ENCODE assay signal across 28 cellular contexts in the genomic region with DNA sequence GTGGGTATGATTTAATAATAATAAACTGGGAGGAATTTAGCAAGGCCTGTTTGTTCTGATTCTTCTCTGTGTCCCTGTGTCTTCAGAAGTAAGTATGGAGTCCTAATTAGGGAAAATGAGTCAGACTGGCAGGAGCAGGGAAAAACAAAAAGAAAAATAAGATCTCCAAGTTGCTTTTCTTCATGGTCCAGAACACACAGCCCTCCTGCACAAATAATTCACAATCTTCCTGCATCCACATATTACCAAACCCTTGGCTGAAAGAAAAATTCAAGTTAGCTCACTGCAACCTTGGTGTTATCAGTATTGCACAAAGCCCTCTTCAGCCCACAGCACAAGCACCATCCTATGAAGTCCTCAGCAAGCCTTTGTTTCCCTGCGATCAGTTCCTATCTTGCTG.
DNase-seq lines count a peak whose midpoint lies in the region; ATAC-seq, FAIRE-seq and TF ChIP-seq lines count a peak whose summit lies in the region.
"Had no signal": no experiment of that assay in that cellular context is flagged by ENCODE, and none has a peak within 500 bp of the region (broad histone marks: within the 10 kb centered on the region; RNA-seq: fewer than 3 reads in every experiment).

No MANE protein-coding gene starts in this region.

- H3K14ac ChIP-seq in H9 (ENCODE audit: insufficient read depth, low read length) (no peak overlapping the region), H1 (ENCODE audit: insufficient read length) (no peak overlapping the region), trophoblast cell (ENCODE audit: low read length) (no peak overlapping the region)

- H3K56ac ChIP-seq in H9 (ENCODE audit: insufficient read length, low read depth, low read length), result no peak overlapping the region
- H3K56ac ChIP-seq in H1 (replicated peaks; ENCODE audit: insufficient read length, low read depth, low read length), result no peak overlapping the region

- H3K36me3 ChIP-seq in H1 (ENCODE audit: control insufficient read depth in 2 of 4, insufficient read depth in 4 of 4, low read length in 3 of 4) (peaks cover 0 to 3% (median 0%) of the 10 kb centered on the region in 4 experiments; a peak in 2 of 8 replicates), trophoblast cell (ENCODE audit: control insufficient read depth in 1 of 2, insufficient read depth in 2 of 2, low read length in 2 of 2) (no peaks in the 10 kb centered on the region), GM23338 (ENCODE audit: insufficient read depth) (no peaks in the 10 kb centered on the region)
- H3K36me3 ChIP-seq: BLaER1 had no signal

- no peak for TF ChIP-seq RAD21 in H1 (IDR thresholded peaks at IDR 0.05 in 1 of 2, conservative IDR thresholded peaks at IDR 0.05 in 1 of 2; ENCODE audit: low read depth in 2 of 2, low read length in 2 of 2)

- no peak overlapping the region for H4K91ac ChIP-seq in H9 (ENCODE audit: insufficient read length, low read depth, low read length)
- H4K91ac ChIP-seq in H1 (replicated peaks; ENCODE audit: insufficient read length, low read length), result peak overlapping the region; percentile 35
- no peak overlapping the region for H4K91ac ChIP-seq in trophoblast cell (ENCODE audit: low read depth, low read length)

- H3K79me1 ChIP-seq in H9 (ENCODE audit: insufficient read depth, low read depth, low read length, poor library complexity, severe bottlenecking) (no peaks in the 10 kb centered on the region), H1 (ENCODE audit: low read depth, low read length) (no peaks in the 10 kb centered on the region), trophoblast cell (ENCODE audit: low read length) (no peaks in the 10 kb centered on the region)

- DNase-seq in H9 (no peak), H1 (ENCODE audit: low read depth in 1 of 2, low spot score in 2 of 2) (no peak), kidney glomerular epithelial cell (lab: John Stamatoyannopoulos, UW) (peak; percentile 33), trophoblast cell (peak; percentile 10 to 77), HuH-7.5 (ENCODE audit: low spot score) (no peak), GM23338 (ENCODE audit: low spot score) (no peak), SHP77 treated with DMSO at 0.1 percent for 48 hours (lab: John Stamatoyannopoulos, UW) (no peak)
- DNase-seq in stimulated activated CD8-positive, alpha-beta memory T cell treated with anti-CD3 and anti-CD28 coated beads, Interleukin-4, amount 100 ng/mL, for 48 hours, result no peak
- DNase-seq: AML-193; C1 segment of cervical spinal cord; CD4-positive, alpha-beta memory T cell; CD4-positive, CD25-positive, alpha-beta regulatory T cell; CD8-positive, alpha-beta memory T cell; COR-L47; DMS 273 treated with DMSO at 0.1 percent for 48 hours; DMS153; DMS79; DND-41; EL; GDM1 had no signal

- H3K9me3 ChIP-seq in H9 (ENCODE audit: control insufficient read depth, low read depth, low read length) (no peaks in the 10 kb centered on the region), H1 (ENCODE audit: insufficient read depth in 2 of 2, low read depth in 1 of 2, low read length in 1 of 2) (peaks cover 7 to 8% of the 10 kb centered on the region in 2 experiments), trophoblast cell (ENCODE audit: insufficient read depth, low read depth, low read length) (peaks cover 3% of the 10 kb centered on the region)
- H3K9me3 ChIP-seq: A549, BLaER1 had no signal

- TF ChIP-seq EP300 in H1 (IDR thresholded peaks at IDR 0.05; ENCODE audit: borderline replicate concordance in 1 of 2, low read depth in 2 of 2, low read length in 2 of 2), result no peak

- H3K4me1 Mint-ChIP-seq in H9, result peaks cover 36 to 46% of the 10 kb centered on the region in 2 experiments
- peaks cover 39% of the 10 kb centered on the region for H3K4me1 Mint-ChIP-seq in GM23338
- H3K4me1 Mint-ChIP-seq: B cell; CD14-positive monocyte; CD4-positive, alpha-beta memory T cell; CD4-positive, CD25-positive, alpha-beta regulatory T cell; CD8-positive, alpha-beta memory T cell had no signal

- H3K4me2 ChIP-seq in H9 (ENCODE audit: insufficient read depth, insufficient read length, low read length) (no peak overlapping the region), H1 (ENCODE audit: insufficient read depth in 1 of 2, low read depth in 2 of 2, low read length in 2 of 2) (no peak overlapping the region), trophoblast cell (ENCODE audit: low read length) (no peak overlapping the region), GM23338 (no peak overlapping the region)
- H3K4me2 ChIP-seq: A549, BLaER1 had no signal

- H4K20me1 ChIP-seq in H9 (ENCODE audit: control insufficient read depth, insufficient read depth, insufficient read length) (no peaks in the 10 kb centered on the region), H1 (replicated peaks in 1 of 2; ENCODE audit: control insufficient read depth in 1 of 2, insufficient read depth in 2 of 2, low read length in 2 of 2) (no peaks in the 10 kb centered on the region), GM23338 (replicated peaks; ENCODE audit: insufficient read depth) (no peaks in the 10 kb centered on the region)
- H4K20me1 ChIP-seq: BLaER1 had no signal

- no peak overlapping the region for H4K12ac ChIP-seq in trophoblast cell (ENCODE audit: low read depth, low read length)

- peaks cover 9% of the 10 kb centered on the region; the same call in 1 of the 2 replicates for H3K9me2 ChIP-seq in GM23338 (ENCODE audit: insufficient read depth)

- no peak for ATAC-seq in GM23338
- ATAC-seq: A549, GM12878 had no signal

- no peak overlapping the region for H3K4ac ChIP-seq in H9 (ENCODE audit: low read depth, low read length)
- no peak overlapping the region for H3K4ac ChIP-seq in H1 (replicated peaks; ENCODE audit: insufficient read length, low read depth, low read length)
- no peak overlapping the region for H3K4ac ChIP-seq in trophoblast cell (ENCODE audit: low read depth, low read length)

- H2BK12ac ChIP-seq in H9 (ENCODE audit: insufficient read length, low read depth, low read length), result peak overlapping the region; percentile 62
- no peak overlapping the region; the same call in 1 of the 2 replicates for H2BK12ac ChIP-seq in H1 (ENCODE audit: low read depth, low read length)
- H2BK12ac ChIP-seq in trophoblast cell (ENCODE audit: low read length), result no peak overlapping the region

- H3K27me3 ChIP-seq in H9 (ENCODE audit: insufficient read depth, low read length) (no peaks in the 10 kb centered on the region), H1 (replicated peaks in 1 of 4; ENCODE audit: control insufficient read depth in 3 of 4, extremely low read depth in 1 of 4, insufficient read depth in 3 of 4, low read length in 3 of 4) (no peaks in the 10 kb centered on the region), trophoblast cell (ENCODE audit: insufficient read depth, low read length) (no peaks in the 10 kb centered on the region), GM23338 (ENCODE audit: insufficient read depth) (no peaks in the 10 kb centered on the region)
- H3K27me3 ChIP-seq: BLaER1 had no signal

- CTCF ChIA-PET in H1 (lab: Charles Lee; ENCODE audit: partially characterized antibody), result interaction anchor here (0.7 to 1.8 kb wide), 3 partner anchors 10 to 129 kb away, joined by 3 to 4 read pairs (median 4); no protein-coding TSS in a partner anchor

- H2AFZ ChIP-seq in H9 (ENCODE audit: low read length), result no peak overlapping the region
- no peak overlapping the region for H2AFZ ChIP-seq in H1 (ENCODE audit: low read length)
- H2AFZ ChIP-seq in trophoblast cell (ENCODE audit: insufficient read depth, low read length, poor library complexity), result no peak overlapping the region
- no peak overlapping the region for H2AFZ ChIP-seq in GM23338

- no peak overlapping the region for H2BK15ac ChIP-seq in H9 (ENCODE audit: low read depth, low read length)
- H2BK15ac ChIP-seq in H1 (ENCODE audit: low read length), result no peak overlapping the region; the same call in 1 of the 2 replicates

- H2BK120ac ChIP-seq in H9 (ENCODE audit: low read depth, low read length, poor library complexity, severe bottlenecking), result no peak overlapping the region
- no peak overlapping the region for H2BK120ac ChIP-seq in H1 (replicated peaks; ENCODE audit: low read depth, low read length)
- no peak overlapping the region for H2BK120ac ChIP-seq in trophoblast cell (ENCODE audit: insufficient read depth, low read length, poor library complexity)

- H2AK5ac ChIP-seq in H9 (ENCODE audit: insufficient read length, low read length) (peak overlapping the region; percentile 93), H1 (ENCODE audit: low read depth, low read length) (no peak overlapping the region), trophoblast cell (ENCODE audit: low read length) (no peak overlapping the region)

- H3K36me3 Mint-ChIP-seq in H9 (ENCODE audit: insufficient read depth in 1 of 3, low read depth in 3 of 3), result peaks cover 25 to 37% (median 27%) of the 10 kb centered on the region in 3 experiments
- H3K36me3 Mint-ChIP-seq in GM23338 (ENCODE audit: low read depth), result peaks cover 43% of the 10 kb centered on the region
- H3K36me3 Mint-ChIP-seq: CD14-positive monocyte; CD4-positive, alpha-beta memory T cell; CD4-positive, CD25-positive, alpha-beta regulatory T cell; CD8-positive, alpha-beta memory T cell had no signal

- no peak overlapping the region for H3K27ac ChIP-seq in H9 (ENCODE audit: insufficient read length, low read depth, low read length)
- H3K27ac ChIP-seq in H1 (ENCODE audit: low read depth, low read length), result no peak overlapping the region
- no peak overlapping the region for H3K27ac ChIP-seq in trophoblast cell (ENCODE audit: low read depth, low read length)
- no peak overlapping the region for H3K27ac ChIP-seq in GM23338 (ENCODE audit: low read depth)
- H3K27ac ChIP-seq: 22Rv1, A549, BLaER1 had no signal

- H3K9ac ChIP-seq in H9 (ENCODE audit: extremely low read depth, insufficient read length, low read length) (no peak overlapping the region), H1 (replicated peaks in 1 of 4; ENCODE audit: extremely low read depth in 1 of 4, low read depth in 3 of 4, low read length in 3 of 4) (no peak overlapping the region), trophoblast cell (ENCODE audit: low read length) (no peak overlapping the region)
- H3K9ac ChIP-seq: BLaER1 had no signal

- no peak overlapping the region for H3T11ph ChIP-seq in H9 (ENCODE audit: low read length)

- 0 out of 2 replicates have a peak, but pooled peaks cover 4% of the 10 kb centered on the region for H3F3A ChIP-seq in GM23338 (replicated peaks; ENCODE audit: low read depth)

- H2BK5ac ChIP-seq in H9 (ENCODE audit: insufficient read length, low read length) (no peak overlapping the region), H1 (ENCODE audit: low read depth, low read length) (peak overlapping the region; percentile 35; the same call in 1 of the 2 replicates), trophoblast cell (ENCODE audit: low read depth, low read length, poor library complexity) (no peak overlapping the region)

- H3K18ac ChIP-seq in H9 (ENCODE audit: insufficient read length, low read depth, low read length) (no peak overlapping the region), H1 (ENCODE audit: extremely low read depth, low read length) (peak overlapping the region; percentile 25; the same call in 1 of the 2 replicates), trophoblast cell (ENCODE audit: low read length) (no peak overlapping the region)

- WGBS in H9 (ENCODE audit: extremely low coverage, insufficient read length, low lambda C conversion rate), result no CpG with 5 or more reads among the region's 1 CpG
- 73% methylated on average over 1 of the region's 1 CpG; no CpG with 5 or more reads in 1 of the 2 experiments for WGBS in H1 (ENCODE audit: extremely low coverage in 1 of 2, insufficient coverage in 1 of 2, insufficient read length in 1 of 2, insufficient replicate concordance in 2 of 2, low coverage in 1 of 2, low lambda C conversion rate in 2 of 2, missing lambda C conversion rate in 1 of 2), 2 experiments
- no CpG with 5 or more reads among the region's 1 CpG for WGBS in trophoblast cell (ENCODE audit: extremely low coverage, insufficient coverage, insufficient read length)

- H3K9me3 Mint-ChIP-seq in H9 (peaks cover 26 to 31% of the 10 kb centered on the region in 2 experiments), GM23338 (peaks cover 34% of the 10 kb centered on the region)
- H3K9me3 Mint-ChIP-seq: CD4-positive, alpha-beta memory T cell; CD4-positive, CD25-positive, alpha-beta regulatory T cell; CD8-positive, alpha-beta memory T cell had no signal

- TF ChIP-seq CTCF in H9 (conservative IDR thresholded peaks at IDR 0.05) (no peak), H1 (IDR thresholded peaks at IDR 0.05; ENCODE audit: control extremely low read depth in 1 of 3, insufficient read depth in 1 of 3, low read depth in 1 of 3, low read length in 3 of 3) (no peak), GM23338 (conservative IDR thresholded peaks at IDR 0.05; ENCODE audit: low read depth in 2 of 2) (no peak)

- H3K4me3 Mint-ChIP-seq in H9 (no peak overlapping the region), GM23338 (no peak overlapping the region)
- H3K4me3 Mint-ChIP-seq: B cell; CD14-positive monocyte; CD4-positive, alpha-beta memory T cell; CD4-positive, CD25-positive, alpha-beta regulatory T cell; CD8-positive, alpha-beta memory T cell had no signal

- no peak overlapping the region for H3K4me3 ChIP-seq in H1 (ENCODE audit: extremely low read depth in 1 of 4, insufficient read depth in 2 of 4, low read depth in 3 of 4, low read length in 4 of 4)
- no peak overlapping the region for H3K4me3 ChIP-seq in trophoblast cell (ENCODE audit: low read depth, low read length)
- H3K4me3 ChIP-seq in GM23338, result no peak overlapping the region
- H3K4me3 ChIP-seq: A549, BLaER1, GM12878 had no signal

- H3K27ac Mint-ChIP-seq in H9 (0 out of 7 replicates have a peak overlapping the region, but pooled peaks of 1 of the 3 experiments have one; percentile 63), GM23338 (no peak overlapping the region)
- H3K27ac Mint-ChIP-seq: B cell; CD14-positive monocyte; CD4-positive, alpha-beta memory T cell; CD4-positive, CD25-positive, alpha-beta regulatory T cell; CD8-positive, alpha-beta memory T cell had no signal

- no peak for FAIRE-seq in H1 (lab: Jason Lieb, UNC)
- FAIRE-seq: A549, GM12878, GM12892, GM18507 had no signal

- peaks cover 6% of the 10 kb centered on the region for H3K4me1 ChIP-seq in H9 (ENCODE audit: insufficient read depth, low read length)
- H3K4me1 ChIP-seq in H1 (replicated peaks in 1 of 4; ENCODE audit: control insufficient read depth in 3 of 4, insufficient read depth in 4 of 4, low read length in 3 of 4), result peaks cover 0 to 14% (median 3%) of the 10 kb centered on the region in 4 experiments; a peak in 5 of 7 replicates
- peaks cover 0 to 2% of the 10 kb centered on the region in 2 experiments for H3K4me1 ChIP-seq in trophoblast cell (ENCODE audit: control insufficient read depth in 1 of 2, insufficient read depth in 2 of 2, low read length in 2 of 2)
- H3K4me1 ChIP-seq in GM23338 (ENCODE audit: insufficient read depth), result peaks cover 29% of the 10 kb centered on the region
- H3K4me1 ChIP-seq: A549, BLaER1 had no signal

- no peak overlapping the region for H2BK20ac ChIP-seq in H9 (ENCODE audit: low read depth, low read length, poor library complexity, severe bottlenecking)
- H2BK20ac ChIP-seq in H1 (ENCODE audit: low read length), result peak overlapping the region; percentile 96; the same call in 1 of the 2 replicates

- H3K23ac ChIP-seq in H9 (ENCODE audit: insufficient read length, low read depth, low read length) (no peak overlapping the region), H1 (ENCODE audit: insufficient read length) (no peak overlapping the region), trophoblast cell (ENCODE audit: low read length) (no peak overlapping the region)

- H3K23me2 ChIP-seq in H9 (ENCODE audit: insufficient read length, low read depth, low read length, poor library complexity, severe bottlenecking) (no peaks in the 10 kb centered on the region), H1 (ENCODE audit: low read depth, low read length) (no peaks in the 10 kb centered on the region)

- no peaks in the 10 kb centered on the region for H3K27me3 Mint-ChIP-seq in H9 (ENCODE audit: low read depth)
- peaks cover 12% of the 10 kb centered on the region for H3K27me3 Mint-ChIP-seq in GM23338 (ENCODE audit: insufficient read depth, low read depth, poor library complexity)
- H3K27me3 Mint-ChIP-seq: B cell; CD4-positive, CD25-positive, alpha-beta regulatory T cell had no signal

- H3K79me2 ChIP-seq in H9 (ENCODE audit: insufficient read depth, low read length), result no peaks in the 10 kb centered on the region
- H3K79me2 ChIP-seq in H1 (ENCODE audit: control insufficient read depth in 1 of 2, insufficient read depth in 2 of 2, low read length in 2 of 2), result no peaks in the 10 kb centered on the region
- no peaks in the 10 kb centered on the region for H3K79me2 ChIP-seq in trophoblast cell (ENCODE audit: control insufficient read depth, insufficient read depth, low read length, poor library complexity)
- H3K79me2 ChIP-seq in GM23338 (replicated peaks; ENCODE audit: insufficient read depth), result no peaks in the 10 kb centered on the region

- no peak overlapping the region for H4K8ac ChIP-seq in H9 (replicated peaks; ENCODE audit: insufficient read length, low read depth, low read length)
- no peak overlapping the region for H4K8ac ChIP-seq in H1 (ENCODE audit: extremely low read depth, insufficient read depth, low read length)
- H4K8ac ChIP-seq in trophoblast cell (ENCODE audit: low read depth, low read length), result no peak overlapping the region

- TF ChIP-seq POLR2A in H1 (IDR thresholded peaks at IDR 0.05; ENCODE audit: control extremely low read depth in 1 of 2, low read depth in 2 of 2, low read length in 2 of 2), result no peak

- H4K5ac ChIP-seq in H9 (ENCODE audit: insufficient read length, low read depth, low read length) (no peak overlapping the region), H1 (ENCODE audit: insufficient read length, low read depth, low read length) (no peak overlapping the region)

- POLR2A ChIA-PET in H1 (lab: Charles Lee; ENCODE audit: partially characterized antibody), result no interaction called here

Comparison
In these comparisons a context has a peak if more than half of its experiments do, and no peak if none do; other contexts are left out.
1. DNase-seq: peak in kidney glomerular epithelial cell (single experiment) and trophoblast cell (2 of 2); none in H9 (single experiment), H1 (0 of 2), HuH-7.5 (single experiment), GM23338 (single experiment), stimulated activated CD8-positive, alpha-beta memory T cell treated with anti-CD3 and anti-CD28 coated beads, Interleukin-4, amount 100 ng/mL, for 48 hours (single experiment) and SHP77 treated with DMSO at 0.1 percent for 48 hours (single experiment).